In the genomic region with DNA sequence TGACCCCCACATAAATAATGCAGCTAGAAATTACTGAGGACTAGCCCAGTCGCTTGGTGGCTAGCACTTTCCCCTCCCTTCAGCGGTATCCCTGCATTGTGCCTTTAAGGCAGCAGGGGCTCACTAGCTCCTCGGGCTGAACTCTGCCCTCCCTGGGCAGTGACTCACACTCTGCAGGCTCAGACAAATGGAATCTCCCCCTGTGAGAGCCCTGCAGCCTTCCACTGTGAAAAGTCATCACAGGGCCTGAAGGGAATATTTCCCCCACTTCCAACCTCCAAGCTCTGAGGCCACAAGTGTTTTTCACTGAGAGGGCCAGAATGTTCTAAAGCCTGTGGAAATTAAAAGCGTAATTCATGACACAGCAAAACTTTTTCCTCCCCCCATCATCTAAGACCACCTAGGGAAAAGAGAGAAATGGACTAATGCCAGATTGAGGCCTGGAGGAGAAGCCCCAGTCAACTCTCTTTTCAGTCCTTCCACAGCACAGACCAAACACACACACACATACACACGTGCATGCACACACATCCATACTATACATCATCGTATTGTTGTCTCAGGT, we compare ENCODE assay signal across 1 cellular context.
TF ChIP-seq lines count a peak whose summit lies in the region.

No MANE protein-coding gene starts in this region.

TF ChIP-seq in HepG2, 621 proteins besides CTCF, POLR2A, EP300 and RAD21 (continued from another document and continues in another):
- TF ChIP-seq ZFP41 (CRISPR knock-in tag; IDR thresholded peaks at IDR 0.05; ENCODE audit: borderline replicate concordance) (no peak), CHCHD3 (CRISPR knock-in tag; IDR thresholded peaks at IDR 0.05) (no peak), MLLT10 (CRISPR knock-in tag; IDR thresholded peaks at IDR 0.05) (no peak), KDM3A (CRISPR knock-in tag; IDR thresholded peaks at IDR 0.05; ENCODE audit: low read depth) (no peak), ZBTB43 (CRISPR knock-in tag; conservative IDR thresholded peaks at IDR 0.05) (no peak), PHF5A (CRISPR knock-in tag; IDR thresholded peaks at IDR 0.05; ENCODE audit: low read depth, unreplicated experiment) (no peak), CBFB (CRISPR knock-in tag; IDR thresholded peaks at IDR 0.05) (no peak), RXRB (CRISPR knock-in tag; IDR thresholded peaks at IDR 0.05; ENCODE audit: borderline replicate concordance) (no peak), MED13 (CRISPR knock-in tag; IDR thresholded peaks at IDR 0.05) (no peak), FOSL2 (CRISPR knock-in tag; IDR thresholded peaks at IDR 0.05) (peak; percentile 98), ARNT2 (CRISPR knock-in tag; IDR thresholded peaks at IDR 0.05; ENCODE audit: low read depth) (0 out of 2 replicates have a peak, but pooled peaks have one; percentile 30), KDM5A (IDR thresholded peaks at IDR 0.05; ENCODE audit: borderline replicate concordance, low read length) (no peak), ZNF557 (CRISPR knock-in tag; IDR thresholded peaks at IDR 0.05) (no peak), CENPBD1 (CRISPR knock-in tag; IDR thresholded peaks at IDR 0.05; ENCODE audit: borderline replicate concordance, low read depth) (no peak), ZNF382 (CRISPR knock-in tag; IDR thresholded peaks at IDR 0.05; ENCODE audit: borderline replicate concordance) (no peak), YEATS2 (CRISPR knock-in tag; IDR thresholded peaks at IDR 0.05; ENCODE audit: borderline replicate concordance) (0 out of 2 replicates have a peak, but pooled peaks have one; percentile 20), E2F2 (CRISPR knock-in tag; IDR thresholded peaks at IDR 0.05; ENCODE audit: borderline replicate concordance) (no peak), STAG1 (CRISPR knock-in tag; IDR thresholded peaks at IDR 0.05) (peak; percentile 35; the same call in 1 of the 2 replicates), ZNF784 (CRISPR knock-in tag; IDR thresholded peaks at IDR 0.05; ENCODE audit: borderline replicate concordance) (no peak), GLI4 (CRISPR knock-in tag; IDR thresholded peaks at IDR 0.05; ENCODE audit: borderline replicate concordance) (no peak), HDAC1 (CRISPR knock-in tag; IDR thresholded peaks at IDR 0.05) (no peak), CBX1 (IDR thresholded peaks at IDR 0.05; ENCODE audit: low read depth) (no peak), JUN (CRISPR knock-in tag; IDR thresholded peaks at IDR 0.05) (peak; percentile 63; the same call in 1 of the 2 replicates), BRD4 (CRISPR knock-in tag; IDR thresholded peaks at IDR 0.05) (no peak), GATA4 (IDR thresholded peaks at IDR 0.05; ENCODE audit: borderline replicate concordance, low read depth) (no peak), TEAD3 (CRISPR knock-in tag; optimal IDR thresholded peaks at IDR 0.05; ENCODE audit: borderline replicate concordance) (peak; percentile 79), SIX4 (CRISPR knock-in tag; IDR thresholded peaks at IDR 0.05) (no peak)
- TF ChIP-seq, protein P1, sequence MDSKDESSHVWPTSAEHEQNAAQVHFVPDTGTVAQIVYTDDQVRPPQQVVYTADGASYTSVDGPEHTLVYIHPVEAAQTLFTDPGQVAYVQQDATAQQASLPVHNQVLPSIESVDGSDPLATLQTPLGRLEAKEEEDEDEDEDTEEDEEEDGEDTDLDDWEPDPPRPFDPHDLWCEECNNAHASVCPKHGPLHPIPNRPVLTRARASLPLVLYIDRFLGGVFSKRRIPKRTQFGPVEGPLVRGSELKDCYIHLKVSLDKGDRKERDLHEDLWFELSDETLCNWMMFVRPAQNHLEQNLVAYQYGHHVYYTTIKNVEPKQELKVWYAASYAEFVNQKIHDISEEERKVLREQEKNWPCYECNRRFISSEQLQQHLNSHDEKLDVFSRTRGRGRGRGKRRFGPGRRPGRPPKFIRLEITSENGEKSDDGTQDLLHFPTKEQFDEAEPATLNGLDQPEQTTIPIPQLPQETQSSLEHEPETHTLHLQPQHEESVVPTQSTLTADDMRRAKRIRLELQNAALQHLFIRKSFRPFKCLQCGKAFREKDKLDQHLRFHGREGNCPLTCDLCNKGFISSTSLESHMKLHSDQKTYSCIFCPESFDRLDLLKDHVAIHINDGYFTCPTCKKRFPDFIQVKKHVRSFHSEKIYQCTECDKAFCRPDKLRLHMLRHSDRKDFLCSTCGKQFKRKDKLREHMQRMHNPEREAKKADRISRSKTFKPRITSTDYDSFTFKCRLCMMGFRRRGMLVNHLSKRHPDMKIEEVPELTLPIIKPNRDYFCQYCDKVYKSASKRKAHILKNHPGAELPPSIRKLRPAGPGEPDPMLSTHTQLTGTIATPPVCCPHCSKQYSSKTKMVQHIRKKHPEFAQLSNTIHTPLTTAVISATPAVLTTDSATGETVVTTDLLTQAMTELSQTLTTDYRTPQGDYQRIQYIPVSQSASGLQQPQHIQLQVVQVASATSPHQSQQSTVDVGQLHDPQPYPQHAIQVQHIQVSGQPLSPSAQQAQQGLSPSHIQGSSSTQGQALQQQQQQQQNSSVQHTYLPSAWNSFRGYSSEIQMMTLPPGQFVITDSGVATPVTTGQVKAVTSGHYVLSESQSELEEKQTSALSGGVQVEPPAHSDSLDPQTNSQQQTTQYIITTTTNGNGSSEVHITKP (CRISPR knock-in tag; IDR thresholded peaks at IDR 0.05; ENCODE audit: low read depth): peak; percentile 71
- TF ChIP-seq, protein P2, sequence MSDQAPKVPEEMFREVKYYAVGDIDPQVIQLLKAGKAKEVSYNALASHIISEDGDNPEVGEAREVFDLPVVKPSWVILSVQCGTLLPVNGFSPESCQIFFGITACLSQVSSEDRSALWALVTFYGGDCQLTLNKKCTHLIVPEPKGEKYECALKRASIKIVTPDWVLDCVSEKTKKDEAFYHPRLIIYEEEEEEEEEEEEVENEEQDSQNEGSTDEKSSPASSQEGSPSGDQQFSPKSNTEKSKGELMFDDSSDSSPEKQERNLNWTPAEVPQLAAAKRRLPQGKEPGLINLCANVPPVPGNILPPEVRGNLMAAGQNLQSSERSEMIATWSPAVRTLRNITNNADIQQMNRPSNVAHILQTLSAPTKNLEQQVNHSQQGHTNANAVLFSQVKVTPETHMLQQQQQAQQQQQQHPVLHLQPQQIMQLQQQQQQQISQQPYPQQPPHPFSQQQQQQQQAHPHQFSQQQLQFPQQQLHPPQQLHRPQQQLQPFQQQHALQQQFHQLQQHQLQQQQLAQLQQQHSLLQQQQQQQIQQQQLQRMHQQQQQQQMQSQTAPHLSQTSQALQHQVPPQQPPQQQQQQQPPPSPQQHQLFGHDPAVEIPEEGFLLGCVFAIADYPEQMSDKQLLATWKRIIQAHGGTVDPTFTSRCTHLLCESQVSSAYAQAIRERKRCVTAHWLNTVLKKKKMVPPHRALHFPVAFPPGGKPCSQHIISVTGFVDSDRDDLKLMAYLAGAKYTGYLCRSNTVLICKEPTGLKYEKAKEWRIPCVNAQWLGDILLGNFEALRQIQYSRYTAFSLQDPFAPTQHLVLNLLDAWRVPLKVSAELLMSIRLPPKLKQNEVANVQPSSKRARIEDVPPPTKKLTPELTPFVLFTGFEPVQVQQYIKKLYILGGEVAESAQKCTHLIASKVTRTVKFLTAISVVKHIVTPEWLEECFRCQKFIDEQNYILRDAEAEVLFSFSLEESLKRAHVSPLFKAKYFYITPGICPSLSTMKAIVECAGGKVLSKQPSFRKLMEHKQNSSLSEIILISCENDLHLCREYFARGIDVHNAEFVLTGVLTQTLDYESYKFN (CRISPR knock-in tag; conservative IDR thresholded peaks at IDR 0.05): peak; percentile 51; the same call in 1 of the 2 replicates
- TF ChIP-seq, protein P3, sequence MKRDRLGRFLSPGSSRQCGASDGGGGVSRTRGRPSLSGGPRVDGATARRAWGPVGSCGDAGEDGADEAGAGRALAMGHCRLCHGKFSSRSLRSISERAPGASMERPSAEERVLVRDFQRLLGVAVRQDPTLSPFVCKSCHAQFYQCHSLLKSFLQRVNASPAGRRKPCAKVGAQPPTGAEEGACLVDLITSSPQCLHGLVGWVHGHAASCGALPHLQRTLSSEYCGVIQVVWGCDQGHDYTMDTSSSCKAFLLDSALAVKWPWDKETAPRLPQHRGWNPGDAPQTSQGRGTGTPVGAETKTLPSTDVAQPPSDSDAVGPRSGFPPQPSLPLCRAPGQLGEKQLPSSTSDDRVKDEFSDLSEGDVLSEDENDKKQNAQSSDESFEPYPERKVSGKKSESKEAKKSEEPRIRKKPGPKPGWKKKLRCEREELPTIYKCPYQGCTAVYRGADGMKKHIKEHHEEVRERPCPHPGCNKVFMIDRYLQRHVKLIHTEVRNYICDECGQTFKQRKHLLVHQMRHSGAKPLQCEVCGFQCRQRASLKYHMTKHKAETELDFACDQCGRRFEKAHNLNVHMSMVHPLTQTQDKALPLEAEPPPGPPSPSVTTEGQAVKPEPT (CRISPR knock-in tag; IDR thresholded peaks at IDR 0.05; ENCODE audit: low read depth): no peak
- TF ChIP-seq, protein P4, sequence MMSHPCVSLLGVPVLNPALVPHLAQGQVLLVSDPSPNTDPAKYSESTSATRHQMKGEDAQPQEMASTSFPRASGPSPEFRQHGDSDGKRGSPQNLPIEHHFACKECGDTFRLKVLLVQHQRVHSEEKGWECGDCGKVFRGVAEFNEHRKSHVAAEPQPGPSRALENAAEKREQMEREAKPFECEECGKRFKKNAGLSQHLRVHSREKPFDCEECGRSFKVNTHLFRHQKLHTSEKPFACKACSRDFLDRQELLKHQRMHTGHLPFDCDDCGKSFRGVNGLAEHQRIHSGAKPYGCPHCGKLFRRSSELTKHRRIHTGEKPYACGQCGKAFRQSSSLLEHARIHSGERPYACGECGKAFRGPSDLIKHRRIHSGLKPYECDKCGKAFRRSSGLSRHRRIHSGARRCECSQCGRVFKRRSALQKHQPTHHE (CRISPR knock-in tag; IDR thresholded peaks at IDR 0.05; ENCODE audit: borderline replicate concordance): no peak
- TF ChIP-seq, protein P5, sequence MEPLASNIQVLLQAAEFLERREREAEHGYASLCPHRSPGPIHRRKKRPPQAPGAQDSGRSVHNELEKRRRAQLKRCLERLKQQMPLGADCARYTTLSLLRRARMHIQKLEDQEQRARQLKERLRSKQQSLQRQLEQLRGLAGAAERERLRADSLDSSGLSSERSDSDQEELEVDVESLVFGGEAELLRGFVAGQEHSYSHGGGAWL (CRISPR knock-in tag; IDR thresholded peaks at IDR 0.05): no peak
- TF ChIP-seq, protein P6, sequence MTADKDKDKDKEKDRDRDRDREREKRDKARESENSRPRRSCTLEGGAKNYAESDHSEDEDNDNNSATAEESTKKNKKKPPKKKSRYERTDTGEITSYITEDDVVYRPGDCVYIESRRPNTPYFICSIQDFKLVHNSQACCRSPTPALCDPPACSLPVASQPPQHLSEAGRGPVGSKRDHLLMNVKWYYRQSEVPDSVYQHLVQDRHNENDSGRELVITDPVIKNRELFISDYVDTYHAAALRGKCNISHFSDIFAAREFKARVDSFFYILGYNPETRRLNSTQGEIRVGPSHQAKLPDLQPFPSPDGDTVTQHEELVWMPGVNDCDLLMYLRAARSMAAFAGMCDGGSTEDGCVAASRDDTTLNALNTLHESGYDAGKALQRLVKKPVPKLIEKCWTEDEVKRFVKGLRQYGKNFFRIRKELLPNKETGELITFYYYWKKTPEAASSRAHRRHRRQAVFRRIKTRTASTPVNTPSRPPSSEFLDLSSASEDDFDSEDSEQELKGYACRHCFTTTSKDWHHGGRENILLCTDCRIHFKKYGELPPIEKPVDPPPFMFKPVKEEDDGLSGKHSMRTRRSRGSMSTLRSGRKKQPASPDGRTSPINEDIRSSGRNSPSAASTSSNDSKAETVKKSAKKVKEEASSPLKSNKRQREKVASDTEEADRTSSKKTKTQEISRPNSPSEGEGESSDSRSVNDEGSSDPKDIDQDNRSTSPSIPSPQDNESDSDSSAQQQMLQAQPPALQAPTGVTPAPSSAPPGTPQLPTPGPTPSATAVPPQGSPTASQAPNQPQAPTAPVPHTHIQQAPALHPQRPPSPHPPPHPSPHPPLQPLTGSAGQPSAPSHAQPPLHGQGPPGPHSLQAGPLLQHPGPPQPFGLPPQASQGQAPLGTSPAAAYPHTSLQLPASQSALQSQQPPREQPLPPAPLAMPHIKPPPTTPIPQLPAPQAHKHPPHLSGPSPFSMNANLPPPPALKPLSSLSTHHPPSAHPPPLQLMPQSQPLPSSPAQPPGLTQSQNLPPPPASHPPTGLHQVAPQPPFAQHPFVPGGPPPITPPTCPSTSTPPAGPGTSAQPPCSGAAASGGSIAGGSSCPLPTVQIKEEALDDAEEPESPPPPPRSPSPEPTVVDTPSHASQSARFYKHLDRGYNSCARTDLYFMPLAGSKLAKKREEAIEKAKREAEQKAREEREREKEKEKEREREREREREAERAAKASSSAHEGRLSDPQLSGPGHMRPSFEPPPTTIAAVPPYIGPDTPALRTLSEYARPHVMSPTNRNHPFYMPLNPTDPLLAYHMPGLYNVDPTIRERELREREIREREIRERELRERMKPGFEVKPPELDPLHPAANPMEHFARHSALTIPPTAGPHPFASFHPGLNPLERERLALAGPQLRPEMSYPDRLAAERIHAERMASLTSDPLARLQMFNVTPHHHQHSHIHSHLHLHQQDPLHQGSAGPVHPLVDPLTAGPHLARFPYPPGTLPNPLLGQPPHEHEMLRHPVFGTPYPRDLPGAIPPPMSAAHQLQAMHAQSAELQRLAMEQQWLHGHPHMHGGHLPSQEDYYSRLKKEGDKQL (CRISPR knock-in tag; IDR thresholded peaks at IDR 0.05; ENCODE audit: low read depth): no peak
